8 cellular contexts compared by ENCODE assay signal in genomic region chr1:151167116-151167515, GRCh38. TPM values are rescaled to one million over a fixed set of nuclear protein-coding genes. Genes with fewer than 3 reads are reported as not detected.
DNase-seq lines count a peak whose midpoint lies in the region; ATAC-seq and TF ChIP-seq lines count a peak whose summit lies in the region.

No MANE protein-coding gene starts in this region.

- H3K9me3 ChIP-seq in CD4-positive, CD25-positive, alpha-beta regulatory T cell (ENCODE audit: control insufficient read depth in 2 of 2, low read length in 2 of 2): no peaks in the 10 kb centered on the region

- H3K9me3 Mint-ChIP-seq in CD4-positive, CD25-positive, alpha-beta regulatory T cell: no peaks in the 10 kb centered on the region
- H3K9me3 Mint-ChIP-seq in nephron: no peaks in the 10 kb centered on the region

- no peak for DNase-seq in CD4-positive, CD25-positive, alpha-beta regulatory T cell
- DNase-seq in LNCaP clone FGC (ENCODE audit: low read depth) (no peak), choroid plexus epithelial cell (ENCODE audit: low read depth) (no peak)
- no peak for DNase-seq in stimulated activated CD4-positive, alpha-beta T cell treated with anti-CD3 and anti-CD28 coated beads, Interleukin-1b, Interleukin-23, amount 100 ng/mL, for 48 hours

- peaks cover 6% of the 10 kb centered on the region for H3K27me3 Mint-ChIP-seq in CD4-positive, CD25-positive, alpha-beta regulatory T cell
- H3K27me3 Mint-ChIP-seq in nephron (ENCODE audit: low read depth): no peaks in the 10 kb centered on the region

- no peaks in the 10 kb centered on the region for H3K27me3 ChIP-seq in CD4-positive, CD25-positive, alpha-beta regulatory T cell (ENCODE audit: control insufficient read depth, insufficient read depth, low read length)

- peaks cover 22% of the 10 kb centered on the region for H3K4me1 ChIP-seq in CD4-positive, CD25-positive, alpha-beta regulatory T cell (ENCODE audit: control insufficient read depth, insufficient read depth, low read length, poor library complexity, severe bottlenecking)

- no peak overlapping the region for H3K27ac ChIP-seq in CD4-positive, CD25-positive, alpha-beta regulatory T cell (ENCODE audit: insufficient read depth, low read length, poor library complexity, severe bottlenecking)

- TF ChIP-seq CTCF in LNCaP clone FGC (IDR thresholded peaks at IDR 0.05; ENCODE audit: control insufficient read depth, extremely low read depth, insufficient read depth) (no peak), choroid plexus epithelial cell (conservative IDR thresholded peaks at IDR 0.05; ENCODE audit: low read depth, low read length) (no peak), nephron (IDR thresholded peaks at IDR 0.05; ENCODE audit: unreplicated experiment in 3 of 3) (no peak)

- peak overlapping the region; percentile 100 for H3K4me3 ChIP-seq in CD4-positive, CD25-positive, alpha-beta regulatory T cell (ENCODE audit: low read depth, low read length)
- H3K4me3 ChIP-seq in LNCaP clone FGC (ENCODE audit: low read depth, low read length) (peak overlapping the region; percentile 81), choroid plexus epithelial cell (ENCODE audit: low read depth, low read length) (peak overlapping the region; percentile 96)

- H3K36me3 ChIP-seq in CD4-positive, CD25-positive, alpha-beta regulatory T cell (ENCODE audit: control insufficient read depth, insufficient read depth, low read length): peaks cover 41% of the 10 kb centered on the region

- H3K4me1 Mint-ChIP-seq in CD4-positive, CD25-positive, alpha-beta regulatory T cell: peaks cover 6 to 62% (median 27%) of the 10 kb centered on the region in 4 donors
- peaks cover 18% of the 10 kb centered on the region for H3K4me1 Mint-ChIP-seq in nephron

- H3K36me3 Mint-ChIP-seq in CD4-positive, CD25-positive, alpha-beta regulatory T cell: peaks cover 21% of the 10 kb centered on the region
- H3K36me3 Mint-ChIP-seq in nephron (ENCODE audit: low read depth): peaks cover 25% of the 10 kb centered on the region

- ATAC-seq in CD4-positive, CD25-positive, alpha-beta regulatory T cell (ENCODE audit: low read depth in 2 of 2): no peak
- ATAC-seq in HG02884 (IDR thresholded peaks at IDR 0.05; ENCODE audit: unreplicated experiment) (no peak), HG03442 (IDR thresholded peaks at IDR 0.05; ENCODE audit: unreplicated experiment) (no peak), HG02885 (IDR thresholded peaks at IDR 0.05; ENCODE audit: poor library complexity, unreplicated experiment) (no peak)

- H3K4me3 Mint-ChIP-seq in CD4-positive, CD25-positive, alpha-beta regulatory T cell: peak overlapping the region; percentile 68 to 97 (median 96)
- peak overlapping the region; percentile 94 to 97 (median 95) for H3K4me3 Mint-ChIP-seq in nephron

- H3K27ac Mint-ChIP-seq in CD4-positive, CD25-positive, alpha-beta regulatory T cell: peak overlapping the region; percentile 31 to 97 (median 70)
- H3K27ac Mint-ChIP-seq in nephron: peak overlapping the region in 1 of 3 experiments; percentile 99

RNA-seq across cellular contexts. Expression of gene SCNM1, which starts 1.2 kb away (rescaled TPM):
- 51.0 TPM for total RNA-seq in CD4-positive, CD25-positive, alpha-beta regulatory T cell
- polyA plus RNA-seq in CD4-positive, CD25-positive, alpha-beta regulatory T cell: 100 to 1,000 TPM in 1 of 4 donors, 10 to 100 TPM in 3; 74.3 to 104 (median 90.5) TPM

RNA-seq across cellular contexts. Expression of gene LYSMD1, which starts 1.4 kb away (rescaled TPM):
- total RNA-seq in CD4-positive, CD25-positive, alpha-beta regulatory T cell: 0.54 TPM
- under 1 TPM in 3 of 4 donors, not detected in 1; 0.14 to 0.18 (median 0.14) TPM for polyA plus RNA-seq in CD4-positive, CD25-positive, alpha-beta regulatory T cell

RNA-seq across cellular contexts. Expression of gene TMOD4, which starts 8.7 kb away (rescaled TPM):
- total RNA-seq in CD4-positive, CD25-positive, alpha-beta regulatory T cell: 3.3 TPM
- polyA plus RNA-seq in CD4-positive, CD25-positive, alpha-beta regulatory T cell: not detected

RNA-seq across cellular contexts. Expression of gene TNFAIP8L2, which starts 10.7 kb away (rescaled TPM):
- 4.3 TPM for total RNA-seq in CD4-positive, CD25-positive, alpha-beta regulatory T cell
- polyA plus RNA-seq in CD4-positive, CD25-positive, alpha-beta regulatory T cell: 10 to 100 TPM; 32.9 to 62.5 (median 47.2) TPM

RNA-seq across cellular contexts. Expression of gene SEMA6C, which starts 20.7 kb away (rescaled TPM):
- total RNA-seq in CD4-positive, CD25-positive, alpha-beta regulatory T cell: 7.2 TPM
- under 1 TPM; 0.63 to 0.76 (median 0.73) TPM for polyA plus RNA-seq in CD4-positive, CD25-positive, alpha-beta regulatory T cell
